Comparison of ENCODE assay signal across 8 cellular contexts in the genomic region with DNA sequence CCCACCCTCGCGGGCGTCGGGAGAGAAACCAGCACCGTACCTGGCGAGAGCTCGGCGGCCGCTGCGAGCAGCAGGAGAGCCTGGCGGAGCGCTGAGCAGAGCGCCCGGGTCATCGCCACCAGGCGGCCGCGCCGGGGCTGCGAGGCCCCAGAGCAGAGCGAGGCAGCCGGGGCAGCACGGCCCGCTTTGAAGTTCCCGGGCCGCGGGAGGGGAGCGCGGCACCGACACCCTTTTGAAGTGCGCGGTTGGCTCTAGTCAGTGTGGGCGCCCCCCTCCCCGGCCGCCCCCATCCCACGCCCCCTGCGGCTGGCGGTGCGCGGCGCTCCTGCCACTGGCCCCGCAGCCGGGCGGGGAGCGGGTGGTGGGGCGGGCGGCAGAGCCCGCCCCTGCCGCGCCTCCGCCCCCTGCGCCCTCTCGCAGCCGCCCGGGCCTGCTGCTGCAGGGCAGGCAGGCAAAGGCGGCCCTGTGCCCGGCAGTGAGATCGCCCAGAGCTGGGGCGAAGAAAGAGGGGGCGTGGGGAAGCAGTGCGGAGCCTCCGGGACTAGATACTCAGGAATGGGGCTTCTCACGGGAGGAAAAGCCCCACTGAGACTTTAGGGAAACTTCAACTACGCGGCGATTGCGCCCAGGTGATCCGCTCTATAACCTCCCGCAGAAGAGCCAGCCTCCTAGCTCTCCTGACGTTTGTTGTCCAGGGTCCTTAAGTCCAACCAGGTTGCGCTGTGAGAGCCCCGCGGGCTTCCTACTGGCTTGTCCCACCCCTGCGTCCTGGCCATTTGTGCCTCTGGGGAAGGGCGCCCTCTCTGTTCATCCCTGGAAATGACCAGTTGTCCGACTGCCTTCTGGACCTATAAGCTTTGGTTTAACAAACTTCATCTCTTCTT. TPM values are rescaled to one million over a fixed set of nuclear protein-coding genes. Genes with fewer than 3 reads are reported as not detected.
A peak's percentile ranks its signal among the peaks of the same experiment; 100 is the strongest.
DNase-seq lines count a peak whose midpoint lies in the region; ATAC-seq and TF ChIP-seq lines count a peak whose summit lies in the region.

TSS of gene ACVR1C (minus strand) at position 333 of the 884 bp plus-strand sequence. CDS start at position 113, 220 bp downstream.

- CTCF ChIA-PET in A673 (lab: Charles Lee), result interaction anchor here (0.8 kb wide), 1 partner anchor 38 kb away, joined by 3 read pairs; no protein-coding TSS in a partner anchor

- POLR2A ChIA-PET in A673 (lab: Charles Lee; ENCODE audit: low non-redundant PET), result interaction anchor here (0.6 kb wide), 1 partner anchor 41 kb away, joined by 3 read pairs; no protein-coding TSS in a partner anchor

- ATAC-seq in GM18517 (IDR thresholded peaks at IDR 0.05; ENCODE audit: unreplicated experiment) (peak; percentile 80), HG03060 (IDR thresholded peaks at IDR 0.05; ENCODE audit: low read depth, unreplicated experiment) (peak; percentile 64)

- intact Hi-C loops in A673 (cut with micrococcal nuclease; ENCODE audit: unreplicated experiment), result loop anchor here (10.0 kb wide), 1 partner anchor 376 kb away; no protein-coding TSS in a partner anchor

- no peaks in the 10 kb centered on the region for H3K9me3 ChIP-seq in A673 (ENCODE audit: low read depth, low read length, poor library complexity, severe bottlenecking)
- no peaks in the 10 kb centered on the region for H3K9me3 ChIP-seq in liver (ENCODE audit: control insufficient read depth in 4 of 4, low read length in 3 of 4)

- H3K27ac ChIP-seq in A673 (ENCODE audit: low read depth, low read length, poor library complexity, severe bottlenecking) (no peak within 1 kb of the TSS), liver (ENCODE audit: low read depth in 1 of 2, low read length in 2 of 2) (peak within 1 kb of the TSS; percentile 41 to 65)

- no TSS peak for BruUV-seq in A673 (replicated peaks; lab: Mats Ljungman, UMichigan)

- peaks cover 31% of the 10 kb centered on the region for H3K27me3 ChIP-seq in A673 (replicated peaks; ENCODE audit: insufficient read depth, low read depth, low read length, poor library complexity)
- H3K27me3 ChIP-seq in liver (ENCODE audit: control insufficient read depth in 4 of 4, insufficient read depth in 4 of 4, low read length in 3 of 4), result no peaks in the 10 kb centered on the region

- TF ChIP-seq RAD21 in liver (IDR thresholded peaks at IDR 0.05), result peak; percentile 57 to 71

- peak within 1 kb of the TSS; percentile 45 for H3K4me3 ChIP-seq in A673 (ENCODE audit: low read depth, low read length, poor library complexity, severe bottlenecking)
- peak within 1 kb of the TSS; percentile 55 to 83 (median 79) for H3K4me3 ChIP-seq in liver (ENCODE audit: low read depth in 1 of 3, low read length in 3 of 3)

- H3K9ac ChIP-seq in liver (ENCODE audit: low read depth in 1 of 2, low read length in 2 of 2), result peak within 1 kb of the TSS; percentile 22 to 81

- under 1% methylated on average over 76 of the region's 76 CpGs for WGBS in liver

- H3K36me3 ChIP-seq in A673 (ENCODE audit: insufficient read depth, low read length, poor library complexity, severe bottlenecking) (no peaks in the 10 kb centered on the region), liver (ENCODE audit: control insufficient read depth in 4 of 4, insufficient read depth in 3 of 4, low read depth in 1 of 4, low read length in 3 of 4) (no peaks in the 10 kb centered on the region)

- TF ChIP-seq CTCF in A673 (conservative IDR thresholded peaks at IDR 0.05; ENCODE audit: low read depth, low read length), result peak; percentile 72
- TF ChIP-seq CTCF in liver (IDR thresholded peaks at IDR 0.05; ENCODE audit: low read depth, low read length, missing input control), result peak; percentile 51

- H3K4me1 ChIP-seq in A673 (ENCODE audit: insufficient read depth, low read length, poor library complexity, severe bottlenecking), result peaks cover 6% of the 10 kb centered on the region
- peaks cover 0 to 13% (median 11%) of the 10 kb centered on the region in 4 donors for H3K4me1 ChIP-seq in liver (ENCODE audit: control insufficient read depth in 4 of 4, insufficient read depth in 4 of 4, low read length in 3 of 4)

- DNase-seq in A673 (ENCODE audit: low spot score) (peak; percentile 48), NCI-H2196 (lab: John Stamatoyannopoulos, UW; ENCODE audit: unreplicated experiment) (peak; percentile 76), dermis microvascular lymphatic vessel endothelial cell (ENCODE audit: low read depth in 2 of 2) (peak; percentile 10 to 61)
- DNase-seq in activated CD4-positive, alpha-beta T cell treated with anti-CD3 and anti-CD28 coated beads, Interleukin-2, amount 50 U/mL, for 24 hours (ENCODE audit: low read depth in 1 of 2, low spot score in 1 of 2), result peak; percentile 23 to 40
- DNase-seq in stimulated activated CD4-positive, alpha-beta T cell treated with anti-CD3 and anti-CD28 coated beads, Interleukin-2, amount 100 ng/mL, for 48 hours, result peak; percentile 52 to 63

TF ChIP-seq in liver, 16 proteins besides CTCF, POLR2A, EP300 and RAD21:
- peak; percentile 46 for TF ChIP-seq YY1 (IDR thresholded peaks at IDR 0.05)
- peak; percentile 64 to 86 for TF ChIP-seq HNF4A (conservative IDR thresholded peaks at IDR 0.05)
- TF ChIP-seq, protein P1, sequence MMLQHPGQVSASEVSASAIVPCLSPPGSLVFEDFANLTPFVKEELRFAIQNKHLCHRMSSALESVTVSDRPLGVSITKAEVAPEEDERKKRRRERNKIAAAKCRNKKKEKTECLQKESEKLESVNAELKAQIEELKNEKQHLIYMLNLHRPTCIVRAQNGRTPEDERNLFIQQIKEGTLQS (IDR thresholded peaks at IDR 0.05), result no peak
- peak in 1 of 2 donors; percentile 34 for TF ChIP-seq RXRA (IDR thresholded peaks at IDR 0.05)
- TF ChIP-seq TAF1 (conservative IDR thresholded peaks at IDR 0.05), result peak; percentile 40
- peak; percentile 86 for TF ChIP-seq SP1 (IDR thresholded peaks at IDR 0.05)
- peak; percentile 64 for TF ChIP-seq REST (IDR thresholded peaks at IDR 0.05)
- peak; percentile 75 for TF ChIP-seq HNF4G (IDR thresholded peaks at IDR 0.05)
- TF ChIP-seq EGR1 (IDR thresholded peaks at IDR 0.05; ENCODE audit: low read depth in 2 of 2), result no peak
- peak in 1 of 2 donors; percentile 18 for TF ChIP-seq JUND (IDR thresholded peaks at IDR 0.05)
- no peak for TF ChIP-seq FOXA2 (IDR thresholded peaks at IDR 0.05)
- TF ChIP-seq GABPA (IDR thresholded peaks at IDR 0.05 in 1 of 2, conservative IDR thresholded peaks at IDR 0.05 in 1 of 2), result no peak
- TF ChIP-seq, protein P2, sequence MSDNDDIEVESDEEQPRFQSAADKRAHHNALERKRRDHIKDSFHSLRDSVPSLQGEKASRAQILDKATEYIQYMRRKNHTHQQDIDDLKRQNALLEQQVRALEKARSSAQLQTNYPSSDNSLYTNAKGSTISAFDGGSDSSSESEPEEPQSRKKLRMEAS (IDR thresholded peaks at IDR 0.05), result no peak
- no peak for TF ChIP-seq FOXA1 (IDR thresholded peaks at IDR 0.05)
- TF ChIP-seq NR2F2 (IDR thresholded peaks at IDR 0.05), result no peak
- no peak for TF ChIP-seq ZBTB33 (IDR thresholded peaks at IDR 0.05)

RNA-seq across cellular contexts. Expression of gene ACVR1C, which starts in this region (rescaled TPM):
- total RNA-seq in A673 (2021) (0.13 TPM in 1 of 2 replicates, not detected in the other), dermis microvascular lymphatic vessel endothelial cell (under 0.01 TPM in 2 replicates), liver (1 to 10 TPM in 1 of 2 donors, under 1 TPM in 1; 0.19 to 2.5 TPM)
- under 1 TPM; 0.55 to 0.90 TPM for polyA plus RNA-seq in liver

Comparison
In these comparisons a context has a peak if more than half of its experiments do, and no peak if none do; other contexts are left out.
1. Peak in DNase-seq and H3K4me3 ChIP-seq in A673; RNA of the gene not detected or under 1 TPM.
2. Peak in DNase-seq in dermis microvascular lymphatic vessel endothelial cell; RNA of the gene not detected or under 1 TPM.